26 cellular contexts compared by ENCODE assay signal in the genomic region with DNA sequence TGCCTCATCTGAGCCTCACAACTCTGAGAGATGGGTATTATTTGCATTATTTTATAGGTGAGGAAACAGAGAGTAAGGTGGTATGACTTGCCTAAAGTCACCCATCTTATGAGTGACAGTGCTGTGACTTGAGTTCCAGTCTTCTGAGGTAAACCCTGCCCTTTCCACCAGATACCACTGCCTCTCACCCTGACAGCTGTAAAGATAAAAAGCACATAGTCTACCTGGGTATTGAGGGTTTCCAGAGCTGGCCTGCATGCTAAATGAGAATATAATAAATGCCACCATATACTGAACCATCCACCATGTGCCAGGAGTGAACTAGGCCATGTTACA. TPM values are rescaled to one million over a fixed set of nuclear protein-coding genes. Genes with fewer than 3 reads are reported as not detected.
DNase-seq lines count a peak whose midpoint lies in the region; ATAC-seq and TF ChIP-seq lines count a peak whose summit lies in the region.
"Had no signal": no experiment of that assay in that cellular context is flagged by ENCODE, and none has a peak within 500 bp of the region (broad histone marks: within the 10 kb centered on the region; RNA-seq: fewer than 3 reads in every experiment).

No MANE protein-coding gene starts in this region.

- intact Hi-C loops in CD4-positive, alpha-beta T cell (cut with DNase I, micrococcal nuclease): loop anchor here in 1 of 2 experiments (2.0 to 10.0 kb wide), 2 partner anchors 14 to 54 kb away; no protein-coding TSS in a partner anchor
- intact Hi-C loops in activated T-helper 1 cell treated with anti-CD3 and anti-CD28 coated beads, Interleukin-12 subunit alpha, Interleukin-12 subunit beta, Interleukin-2, Interleukin-4 antibody, amounts not matched to agents 30 ng/mL and 10 ng/mL and 1 ng/mL, durations not matched to agents 14 hours and 24 hours and 36 hours (cut with micrococcal nuclease): no loop called here
- intact Hi-C loops in naive thymus-derived CD4-positive, alpha-beta T cell (cut with micrococcal nuclease): loop anchor here in 1 of 2 donors (2.0 kb wide), 1 partner anchor 16 kb away; no protein-coding TSS in a partner anchor

- peak overlapping the region; percentile 22 for H3K4me3 ChIP-seq in naive thymus-derived CD4-positive, alpha-beta T cell (ENCODE audit: low read length)
- H3K4me3 ChIP-seq: cardiac muscle cell, gastroesophageal sphincter, left lung, SJCRH30, smooth muscle cell, stomach had no signal

- DNase-seq in activated CD4-positive, CD25-positive, alpha-beta regulatory T cell treated with anti-CD3 and anti-CD28 coated beads, Interleukin-2, amount 50 U/mL, for 72 hours: no peak
- no peak for DNase-seq in CD4-positive, alpha-beta T cell
- no peak for DNase-seq in activated T-helper 1 cell treated with anti-CD3 and anti-CD28 coated beads, Interleukin-12 subunit alpha, Interleukin-12 subunit beta, Interleukin-2, Interleukin-4 antibody, amounts not matched to agents 30 ng/mL and 10 ng/mL and 1 ng/mL, durations not matched to agents 14 hours and 24 hours and 36 hours (ENCODE audit: low spot score)
- DNase-seq in naive thymus-derived CD4-positive, alpha-beta T cell: no peak
- DNase-seq in midbrain (lab: John Stamatoyannopoulos, UW) (no peak), NCI-H2227 treated with DMSO at 0.1 percent for 48 hours (lab: John Stamatoyannopoulos, UW) (no peak), HUDEP-2 (lab: John Stamatoyannopoulos, UW; ENCODE audit: unreplicated experiment in 76 of 76) (no peak)
- DNase-seq: activated effector memory CD4-positive, alpha-beta T cell treated with anti-CD3 and anti-CD28 coated beads, Interleukin-2, amount 50 U/mL, for 16 hours; aorta; cortex of kidney; DMS53; GF-D8; hypothalamus; left lung; mesendoderm; naive B cell; NCI-H1105 treated with DMSO at 0.1 percent for 48 hours; NCI-H2029; NCI-H69; retina; SJCRH30; stomach had no signal

- H3K4me1 ChIP-seq in naive thymus-derived CD4-positive, alpha-beta T cell (ENCODE audit: control insufficient read depth in 2 of 2, insufficient read depth in 2 of 2, low read length in 2 of 2): peaks cover 81 to 83% of the 10 kb centered on the region in 2 donors
- H3K4me1 ChIP-seq: left lung, stomach had no signal

- H3K9me3 Mint-ChIP-seq in CD4-positive, alpha-beta T cell: no peaks in the 10 kb centered on the region
- no peaks in the 10 kb centered on the region for H3K9me3 Mint-ChIP-seq in activated T-helper 1 cell treated with anti-CD3 and anti-CD28 coated beads, Interleukin-12 subunit alpha, Interleukin-12 subunit beta, Interleukin-2, Interleukin-4 antibody, amounts not matched to agents 30 ng/mL and 10 ng/mL and 1 ng/mL, durations not matched to agents 14 hours and 24 hours and 36 hours
- H3K9me3 Mint-ChIP-seq in naive thymus-derived CD4-positive, alpha-beta T cell: no peaks in the 10 kb centered on the region
- H3K9me3 Mint-ChIP-seq: naive B cell had no signal

- no peak for TF ChIP-seq CTCF in CD4-positive, alpha-beta T cell (IDR thresholded peaks at IDR 0.05)

- POLR2A ChIA-PET in CD4-positive, alpha-beta T cell (lab: Charles Lee): interaction anchor here (0.6 to 1.6 kb wide), 5 partner anchors 11 to 161 kb away, joined by 3 to 5 read pairs (median 3); no protein-coding TSS in a partner anchor
- POLR2A ChIA-PET in naive thymus-derived CD4-positive, alpha-beta T cell (lab: Charles Lee): interaction anchor here (0.8 to 2.0 kb wide), 5 partner anchors 9 to 150 kb away, joined by 3 to 7 read pairs (median 6); a partner anchor contains a TSS

- peak overlapping the region; percentile 83 for H3K4me3 Mint-ChIP-seq in CD4-positive, alpha-beta T cell
- H3K4me3 Mint-ChIP-seq in activated T-helper 1 cell treated with anti-CD3 and anti-CD28 coated beads, Interleukin-12 subunit alpha, Interleukin-12 subunit beta, Interleukin-2, Interleukin-4 antibody, amounts not matched to agents 30 ng/mL and 10 ng/mL and 1 ng/mL, durations not matched to agents 14 hours and 24 hours and 36 hours: peak overlapping the region; percentile 38
- H3K4me3 Mint-ChIP-seq in naive thymus-derived CD4-positive, alpha-beta T cell: peak overlapping the region; percentile 55 to 86 (median 77)
- H3K4me3 Mint-ChIP-seq: naive B cell had no signal

- H3K4me1 Mint-ChIP-seq in CD4-positive, alpha-beta T cell (ENCODE audit: low read depth): peaks cover 98% of the 10 kb centered on the region
- peaks cover 94% of the 10 kb centered on the region for H3K4me1 Mint-ChIP-seq in activated T-helper 1 cell treated with anti-CD3 and anti-CD28 coated beads, Interleukin-12 subunit alpha, Interleukin-12 subunit beta, Interleukin-2, Interleukin-4 antibody, amounts not matched to agents 30 ng/mL and 10 ng/mL and 1 ng/mL, durations not matched to agents 14 hours and 24 hours and 36 hours (ENCODE audit: low read depth)
- peaks cover 81 to 98% (median 97%) of the 10 kb centered on the region in 7 donors for H3K4me1 Mint-ChIP-seq in naive thymus-derived CD4-positive, alpha-beta T cell

- peak overlapping the region; percentile 69 for H3K27ac ChIP-seq in CD4-positive, alpha-beta T cell (ENCODE audit: low read depth, low read length)
- peak overlapping the region; percentile 63 for H3K27ac ChIP-seq in naive thymus-derived CD4-positive, alpha-beta T cell (ENCODE audit: low read depth, low read length)
- H3K27ac ChIP-seq: cardiac muscle cell, gastroesophageal sphincter, left lung, SJCRH30, stomach had no signal

- no peaks in the 10 kb centered on the region for H3K27me3 ChIP-seq in CD4-positive, alpha-beta T cell (ENCODE audit: control insufficient read depth, insufficient read depth, low read length)
- no peaks in the 10 kb centered on the region for H3K27me3 ChIP-seq in naive thymus-derived CD4-positive, alpha-beta T cell (ENCODE audit: control insufficient read depth in 2 of 2, insufficient read depth in 2 of 2, low read length in 2 of 2)
- H3K27me3 ChIP-seq: cardiac muscle cell, gastroesophageal sphincter, left lung, SJCRH30, stomach had no signal

- no peaks in the 10 kb centered on the region for H3K27me3 Mint-ChIP-seq in CD4-positive, alpha-beta T cell
- H3K27me3 Mint-ChIP-seq in activated T-helper 1 cell treated with anti-CD3 and anti-CD28 coated beads, Interleukin-12 subunit alpha, Interleukin-12 subunit beta, Interleukin-2, Interleukin-4 antibody, amounts not matched to agents 30 ng/mL and 10 ng/mL and 1 ng/mL, durations not matched to agents 14 hours and 24 hours and 36 hours (ENCODE audit: insufficient read depth): no peaks in the 10 kb centered on the region
- no peaks in the 10 kb centered on the region for H3K27me3 Mint-ChIP-seq in naive thymus-derived CD4-positive, alpha-beta T cell
- H3K27me3 Mint-ChIP-seq: naive B cell had no signal

- CTCF ChIA-PET in CD4-positive, alpha-beta T cell (lab: Charles Lee): interaction anchor here (0.7 to 2.1 kb wide), 4 partner anchors 9 to 161 kb away, joined by 3 to 6 read pairs (median 4); a partner anchor contains a TSS
- CTCF ChIA-PET in naive thymus-derived CD4-positive, alpha-beta T cell (lab: Charles Lee): interaction anchor here (0.7 kb wide), 1 partner anchor 1570 kb away, joined by 3 read pairs; a partner anchor contains a TSS

- no peaks in the 10 kb centered on the region for H3K9me3 ChIP-seq in CD4-positive, alpha-beta T cell (ENCODE audit: control insufficient read depth, low read length)
- H3K9me3 ChIP-seq in naive thymus-derived CD4-positive, alpha-beta T cell (ENCODE audit: control insufficient read depth in 2 of 3, low read length in 3 of 3): no peaks in the 10 kb centered on the region
- H3K9me3 ChIP-seq: gastroesophageal sphincter, left lung, SJCRH30, stomach had no signal

- H3K36me3 Mint-ChIP-seq in CD4-positive, alpha-beta T cell (ENCODE audit: low read depth): peaks cover 78% of the 10 kb centered on the region
- peaks cover 58% of the 10 kb centered on the region for H3K36me3 Mint-ChIP-seq in activated T-helper 1 cell treated with anti-CD3 and anti-CD28 coated beads, Interleukin-12 subunit alpha, Interleukin-12 subunit beta, Interleukin-2, Interleukin-4 antibody, amounts not matched to agents 30 ng/mL and 10 ng/mL and 1 ng/mL, durations not matched to agents 14 hours and 24 hours and 36 hours (ENCODE audit: low read depth)
- peaks cover 3 to 56% (median 24%) of the 10 kb centered on the region in 5 donors for H3K36me3 Mint-ChIP-seq in naive thymus-derived CD4-positive, alpha-beta T cell
- H3K36me3 Mint-ChIP-seq: naive B cell had no signal

- peaks cover 0 to 14% (median 0%) of the 10 kb centered on the region in 3 experiments for H3K36me3 ChIP-seq in naive thymus-derived CD4-positive, alpha-beta T cell (ENCODE audit: control insufficient read depth in 2 of 3, insufficient read depth in 3 of 3, low read length in 3 of 3)
- H3K36me3 ChIP-seq: cardiac muscle cell, gastroesophageal sphincter, left lung, SJCRH30, stomach had no signal

- peak; percentile 70 to 77 for ATAC-seq in activated CD4-positive, CD25-positive, alpha-beta regulatory T cell treated with anti-CD3 and anti-CD28 coated beads, Interleukin-2, amount 50 U/mL, for 24 hours
- ATAC-seq in CD4-positive, alpha-beta T cell (ENCODE audit: poor library complexity): no peak
- ATAC-seq in naive thymus-derived CD4-positive, alpha-beta T cell: peak; percentile 40
- ATAC-seq: gastroesophageal sphincter, left lung had no signal

- peak overlapping the region; percentile 80 for H3K27ac Mint-ChIP-seq in CD4-positive, alpha-beta T cell
- peak overlapping the region; percentile 80 for H3K27ac Mint-ChIP-seq in activated T-helper 1 cell treated with anti-CD3 and anti-CD28 coated beads, Interleukin-12 subunit alpha, Interleukin-12 subunit beta, Interleukin-2, Interleukin-4 antibody, amounts not matched to agents 30 ng/mL and 10 ng/mL and 1 ng/mL, durations not matched to agents 14 hours and 24 hours and 36 hours
- H3K27ac Mint-ChIP-seq in naive thymus-derived CD4-positive, alpha-beta T cell: peak overlapping the region; percentile 79 to 99 (median 94)
- H3K27ac Mint-ChIP-seq: naive B cell had no signal

RNA-seq across cellular contexts. Expression of a gene that starts 25.6 kb away (rescaled TPM):
- total RNA-seq in CD4-positive, alpha-beta T cell: 10 to 100 TPM; 66.6 to 69.7 TPM
- total RNA-seq in activated T-helper 1 cell treated with anti-CD3 and anti-CD28 coated beads, Interleukin-12 subunit alpha, Interleukin-12 subunit beta, Interleukin-2, Interleukin-4 antibody, amounts not matched to agents 30 ng/mL and 10 ng/mL and 1 ng/mL, durations not matched to agents 14 hours and 24 hours and 36 hours: 106 and 110 TPM in 2 replicates
- total RNA-seq in naive thymus-derived CD4-positive, alpha-beta T cell: 100 to 1,000 TPM; 100 to 182 (median 101) TPM
- 100 to 1,000 TPM in 1 of 2 donors, 10 to 100 TPM in 1; 77.6 to 113 TPM for polyA plus RNA-seq in naive thymus-derived CD4-positive, alpha-beta T cell
